In the genomic region with DNA sequence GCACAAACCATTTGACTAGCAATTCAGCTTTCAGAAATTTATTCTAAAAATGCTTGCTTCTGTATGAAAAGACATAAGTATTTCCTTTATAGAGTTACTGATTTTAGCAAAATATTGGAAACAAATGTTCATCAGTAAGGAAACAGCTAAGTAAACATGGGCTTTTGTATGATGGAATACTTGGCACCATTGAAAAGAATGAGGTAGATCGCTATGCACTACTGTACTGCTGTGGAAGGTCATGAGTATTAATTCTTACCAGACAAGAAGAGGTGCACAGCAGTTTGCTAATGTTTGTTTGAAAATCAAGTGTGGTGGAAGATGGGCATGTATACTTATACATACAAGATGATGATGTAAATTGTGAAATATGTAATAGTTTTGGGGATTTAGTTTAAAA, we compare ENCODE assay signal across 28 cellular contexts.
A peak's percentile ranks its signal among the peaks of the same experiment; 100 is the strongest.
DNase-seq lines count a peak whose midpoint lies in the region; ATAC-seq and TF ChIP-seq lines count a peak whose summit lies in the region.
"Had no signal": no experiment of that assay in that cellular context is flagged by ENCODE, and none has a peak within 500 bp of the region (broad histone marks: within the 10 kb centered on the region; RNA-seq: fewer than 3 reads in every experiment).

No MANE protein-coding gene starts in this region.

- no peak overlapping the region for H3K4me3 ChIP-seq in right cardiac atrium (ENCODE audit: low read length)
- H3K4me3 ChIP-seq in astrocyte of the spinal cord (ENCODE audit: low read depth, low read length) = no peak overlapping the region
- no peak overlapping the region for H3K4me3 ChIP-seq in fibroblast of pulmonary artery (replicated peaks; ENCODE audit: low read depth, low read length)
- H3K4me3 ChIP-seq in body of pancreas = no peak overlapping the region
- H3K4me3 ChIP-seq: A549, ascending aorta, smooth muscle cell had no signal

- intact Hi-C loops in left ventricle myocardium superior (cut with micrococcal nuclease) (no loop called here), right cardiac atrium (cut with DNase I) (no loop called here), body of pancreas (cut with DNase I) (no loop called here)

- no peaks in the 10 kb centered on the region for H3K36me3 ChIP-seq in body of pancreas (replicated peaks in 1 of 2; ENCODE audit: insufficient read depth in 1 of 2, low read depth in 2 of 2)
- H3K36me3 ChIP-seq: ascending aorta had no signal

- peak; percentile 68 for ATAC-seq in left ventricle myocardium superior
- no peak for ATAC-seq in right cardiac atrium
- no peak for ATAC-seq in HG02678 (IDR thresholded peaks at IDR 0.05; ENCODE audit: unreplicated experiment)
- no peak for ATAC-seq in body of pancreas
- ATAC-seq in GM21717 (IDR thresholded peaks at IDR 0.05; ENCODE audit: unreplicated experiment) = no peak
- ATAC-seq: CD8-positive, alpha-beta T cell; natural killer cell; stimulated activated naive CD8-positive, alpha-beta T cell treated with anti-CD3 and anti-CD28 coated beads, Interleukin-15, amount 100 ng/mL, for 72 hours; T-helper 17 cell had no signal

- DNase-seq in left ventricle myocardium superior (no peak), right cardiac atrium (no peak), astrocyte of the spinal cord (ENCODE audit: low read depth, low spot score) (peak; percentile 13), fibroblast of pulmonary artery (ENCODE audit: low read depth) (peak; percentile 3), GOT3 (lab: John Stamatoyannopoulos, UW) (no peak), body of pancreas (no peak)
- DNase-seq: activated CD4-positive, alpha-beta memory T cell treated with anti-CD3 and anti-CD28 coated beads, Interleukin-2, amount 10 ng/mL, durations not matched to agents 7 days and 5 days; activated CD4-positive, CD25-positive, alpha-beta regulatory T cell treated with anti-CD3 and anti-CD28 coated beads, Interleukin-2, amount 50 U/mL, for 72 hours; activated CD8-positive, alpha-beta memory T cell treated with anti-CD3 and anti-CD28 coated beads, Interleukin-2, amount 50 U/mL, for 48 hours; CD8-positive, alpha-beta T cell; DMS 273 treated with DMSO at 0.1 percent for 48 hours; effector CD4-positive, alpha-beta T cell; H9; islet precursor cell; natural killer cell; NCI-H1048; NCI-H1694 treated with DMSO at 0.1 percent for 48 hours; NCI-H526 treated with DMSO at 0.1 percent for 48 hours; stimulated activated CD4-positive, alpha-beta T cell treated with anti-CD3 and anti-CD28 coated beads, Interleukin-1b, Interleukin-23, amount 100 ng/mL, for 48 hours; stimulated activated CD8-positive, alpha-beta memory T cell treated with anti-CD3 and anti-CD28 coated beads, Interleukin-4, amount 100 ng/mL, for 48 hours; stimulated activated naive CD8-positive, alpha-beta T cell treated with anti-CD3 and anti-CD28 coated beads, Interleukin-15, amount 100 ng/mL, for 72 hours; T-helper 17 cell had no signal

- H3K27me3 ChIP-seq in right cardiac atrium (ENCODE audit: control insufficient read depth, insufficient read depth) (no peaks in the 10 kb centered on the region), body of pancreas (no peaks in the 10 kb centered on the region)
- H3K27me3 ChIP-seq: ascending aorta had no signal

- no peak for TF ChIP-seq CTCF in astrocyte of the spinal cord (IDR thresholded peaks at IDR 0.05; ENCODE audit: low read depth, low read length)
- no peak for TF ChIP-seq CTCF in fibroblast of pulmonary artery (IDR thresholded peaks at IDR 0.05; ENCODE audit: low read length, missing control alignments)
- TF ChIP-seq CTCF in body of pancreas (IDR thresholded peaks at IDR 0.05) = no peak

- in situ Hi-C loops in astrocyte of the spinal cord (cut with HindIII; ENCODE audit: low sequenced_read_pairs) = no loop called here

- H3K4me1 ChIP-seq in right cardiac atrium (ENCODE audit: control insufficient read depth, insufficient read depth, low read length) (no peaks in the 10 kb centered on the region), body of pancreas (no peaks in the 10 kb centered on the region)

- H3K9me3 ChIP-seq in right cardiac atrium (ENCODE audit: control insufficient read depth, low read length) (no peaks in the 10 kb centered on the region), body of pancreas (no peaks in the 10 kb centered on the region)
- H3K9me3 ChIP-seq: A549, ascending aorta had no signal

- no peak for TF ChIP-seq POLR2A in body of pancreas (IDR thresholded peaks at IDR 0.05)

- WGBS in right cardiac atrium = 72% methylated on average over 1 of the region's 1 CpG
- WGBS in body of pancreas, 2 donors = 80 to 88% methylated on average over 1 of the region's 1 CpG

- H3K27ac ChIP-seq in right cardiac atrium (ENCODE audit: low read length) (no peak overlapping the region), body of pancreas (no peak overlapping the region)
- H3K27ac ChIP-seq: A549, ascending aorta, RWPE1 had no signal

Comparison
In these comparisons a context has a peak if more than half of its experiments do, and no peak if none do; other contexts are left out.
1. DNase-seq: peak in astrocyte of the spinal cord (single experiment) and fibroblast of pulmonary artery (single experiment); none in left ventricle myocardium superior (single experiment), right cardiac atrium (0 of 3), GOT3 (single experiment) and body of pancreas (0 of 4).